In the genomic region with DNA sequence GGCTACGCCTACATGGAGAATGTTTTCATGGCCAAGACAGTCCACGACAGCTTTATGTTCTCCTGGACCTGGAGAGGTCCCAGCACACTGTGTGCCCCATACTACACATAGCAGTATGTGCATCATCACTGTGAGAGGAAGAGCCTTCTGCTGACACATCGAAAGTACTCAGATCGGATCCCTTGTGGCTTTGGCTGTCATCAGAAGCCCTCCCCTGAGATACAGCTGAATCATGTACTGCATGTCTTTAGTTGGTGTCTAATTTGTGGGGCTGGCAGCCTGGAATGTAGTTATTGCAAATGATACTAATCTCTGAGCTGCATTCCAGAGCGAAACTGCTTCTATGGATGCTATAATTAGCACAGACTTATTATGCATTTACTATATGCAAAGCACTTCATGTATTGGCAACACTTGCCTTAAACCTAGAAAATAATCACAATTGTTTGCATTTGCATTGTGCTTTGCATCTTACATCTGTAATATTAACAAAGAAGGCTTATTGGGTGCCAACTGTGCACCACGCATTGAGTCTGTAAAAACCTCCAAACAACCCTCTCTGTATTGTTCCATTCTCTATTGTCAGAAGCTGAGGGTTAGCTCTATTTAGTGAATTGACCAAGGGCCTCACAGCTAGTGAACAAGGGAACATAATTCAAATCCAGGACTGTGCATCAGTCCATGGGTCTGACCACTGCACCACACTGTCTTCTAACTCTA, we compare ENCODE assay signal across 8 cellular contexts.
DNase-seq lines count a peak whose midpoint lies in the region; ATAC-seq, FAIRE-seq and TF ChIP-seq lines count a peak whose summit lies in the region.

No MANE protein-coding gene starts in this region.

- peak overlapping the region; percentile 36 for H3K27ac ChIP-seq in DND-41 (ENCODE audit: low read length)

- H3K9ac ChIP-seq in DND-41 (ENCODE audit: low read depth, low read length) (no peak overlapping the region), skeletal muscle satellite cell (ENCODE audit: low read depth, low read length) (peak overlapping the region; percentile 42)

- H3K27me3 ChIP-seq in DND-41 (ENCODE audit: insufficient read depth, low read length, poor library complexity) (no peaks in the 10 kb centered on the region), skeletal muscle satellite cell (ENCODE audit: control insufficient read depth, insufficient read depth, low read length) (no peaks in the 10 kb centered on the region), H7 (ENCODE audit: control insufficient read depth, insufficient read depth, low read length) (no peaks in the 10 kb centered on the region)

- H3K4me3 ChIP-seq in DND-41 (ENCODE audit: low read depth in 1 of 2, low read length in 2 of 2): no peak overlapping the region
- no peak overlapping the region for H3K4me3 ChIP-seq in fibroblast of mammary gland (ENCODE audit: control insufficient read depth, low read depth, low read length)
- H3K4me3 ChIP-seq in skeletal muscle satellite cell (ENCODE audit: low read length): peak overlapping the region; percentile 6
- H3K4me3 ChIP-seq in H7 (ENCODE audit: insufficient read depth, low read depth, low read length): no peak overlapping the region

- H3K9me3 ChIP-seq in DND-41 (ENCODE audit: insufficient read depth, low read length, severe bottlenecking) (no peaks in the 10 kb centered on the region), skeletal muscle satellite cell (replicated peaks; ENCODE audit: low read length) (no peaks in the 10 kb centered on the region)

- H3K4me1 ChIP-seq in DND-41 (ENCODE audit: insufficient read depth, low read length): peaks cover 52% of the 10 kb centered on the region
- peaks cover 52% of the 10 kb centered on the region for H3K4me1 ChIP-seq in skeletal muscle satellite cell (ENCODE audit: control insufficient read depth, insufficient read depth, low read length)

- H3K4me2 ChIP-seq in DND-41 (ENCODE audit: insufficient read depth, low read length): no peak overlapping the region
- H3K4me2 ChIP-seq in skeletal muscle satellite cell (ENCODE audit: low read length): peak overlapping the region; percentile 48

- H3K79me2 ChIP-seq in DND-41 (ENCODE audit: insufficient read depth, low read length): peaks cover 89% of the 10 kb centered on the region

- FAIRE-seq in HTR-8/SVneo (lab: Jason Lieb, UNC): peak; percentile 90

- TF ChIP-seq CTCF in DND-41 (IDR thresholded peaks at IDR 0.05; ENCODE audit: borderline replicate concordance, extremely low read depth, low read length, poor library complexity, severe bottlenecking): no peak
- no peak for TF ChIP-seq CTCF in fibroblast of mammary gland (conservative IDR thresholded peaks at IDR 0.05; ENCODE audit: control insufficient read depth, insufficient read depth, low read depth, low read length)

- H4K20me1 ChIP-seq in DND-41 (ENCODE audit: insufficient read depth, low read length): no peaks in the 10 kb centered on the region

- ATAC-seq in DND-41 (ENCODE audit: insufficient read depth, low read depth) (peak; percentile 82), GM21447 (IDR thresholded peaks at IDR 0.05; ENCODE audit: unreplicated experiment) (peak; percentile 75)

- H3K36me3 ChIP-seq in DND-41 (ENCODE audit: insufficient read depth, low read length) (peaks cover 29% of the 10 kb centered on the region), skeletal muscle satellite cell (ENCODE audit: insufficient read depth, low read length) (no peaks in the 10 kb centered on the region), H7 (replicated peaks; ENCODE audit: control insufficient read depth, insufficient read depth, low read length) (no peaks in the 10 kb centered on the region)

- H2AFZ ChIP-seq in DND-41 (ENCODE audit: low read depth, low read length): no peak overlapping the region

- DNase-seq in DND-41: peak; percentile 66
- DNase-seq in HTR-8/SVneo (ENCODE audit: insufficient read length, low spot score): peak; percentile 79
- DNase-seq in activated CD4-positive, alpha-beta T cell treated with anti-CD3 and anti-CD28 coated beads for 4 hours: peak; percentile 58 to 62
- DNase-seq in fibroblast of mammary gland (ENCODE audit: low read depth): peak; percentile 99
- no peak for DNase-seq in H7
- no peak for DNase-seq in NCI-H2196 (lab: John Stamatoyannopoulos, UW; ENCODE audit: unreplicated experiment)

Comparison
In these comparisons a context has a peak if more than half of its experiments do, and no peak if none do; other contexts are left out.
1. DNase-seq: peak in DND-41 (single experiment), HTR-8/SVneo (single experiment), activated CD4-positive, alpha-beta T cell treated with anti-CD3 and anti-CD28 coated beads for 4 hours (2 of 2) and fibroblast of mammary gland (single experiment); none in H7 (single experiment) and NCI-H2196 (single experiment).